ENCODE assay signal across 13 cellular contexts in genomic region chr6:113558966-113559365, GRCh38.
DNase-seq lines count a peak whose midpoint lies in the region; ATAC-seq and TF ChIP-seq lines count a peak whose summit lies in the region.
"Had no signal": no experiment of that assay in that cellular context is flagged by ENCODE, and none has a peak within 500 bp of the region (broad histone marks: within the 10 kb centered on the region; RNA-seq: fewer than 3 reads in every experiment).

No MANE protein-coding gene starts in this region.

- POLR2A ChIA-PET in PC-9 (lab: Charles Lee; ENCODE audit: unreplicated experiment), result interaction anchor here (0.6 to 0.7 kb wide), 2 partner anchors 28 to 195 kb away, joined by 3 to 4 read pairs; no protein-coding TSS in a partner anchor

- peaks cover 5% of the 10 kb centered on the region; the same call in 1 of the 2 replicates for H3K9me3 ChIP-seq in PC-9 (ENCODE audit: insufficient read depth, low read depth)

- H3K27me3 Mint-ChIP-seq in osteocyte (ENCODE audit: unreplicated experiment), result no peaks in the 10 kb centered on the region
- H3K27me3 Mint-ChIP-seq: activated CD8-positive, alpha-beta T cell treated with anti-CD3 and anti-CD28 coated beads for 36 hours; activated naive CD4-positive, alpha-beta T cell treated with anti-CD3 and anti-CD28 coated beads, Interleukin-2, amount 10 ng/mL, durations not matched to agents 7 days and 5 days had no signal

- intact Hi-C loops in PC-9 (cut with micrococcal nuclease; ENCODE audit: unreplicated experiment), result loop anchor here (2.0 to 10.0 kb wide), 2 partner anchors 64 to 204 kb away; no protein-coding TSS in a partner anchor

- peaks cover 50% of the 10 kb centered on the region for H3K4me1 Mint-ChIP-seq in osteocyte (ENCODE audit: unreplicated experiment)
- H3K4me1 Mint-ChIP-seq: activated naive CD4-positive, alpha-beta T cell treated with anti-CD3 and anti-CD28 coated beads, Interleukin-2, amount 10 ng/mL, durations not matched to agents 7 days and 5 days had no signal

- no peaks in the 10 kb centered on the region; the same call in none of the 2 replicates for H3K9me2 ChIP-seq in PC-9 (ENCODE audit: insufficient read depth)

- no peaks in the 10 kb centered on the region for H3K79me2 ChIP-seq in PC-9 (ENCODE audit: low read depth)

- H3F3A ChIP-seq in PC-9 (ENCODE audit: insufficient read depth, low read depth), result peaks cover 20% of the 10 kb centered on the region

- peak overlapping the region; percentile 55 for H3K27ac ChIP-seq in PC-9

- no peaks in the 10 kb centered on the region for H4K20me1 ChIP-seq in PC-9 (ENCODE audit: insufficient read depth)

- peak overlapping the region; percentile 49 for H3K4me2 ChIP-seq in PC-9

- peaks cover 6% of the 10 kb centered on the region for H3K9me3 Mint-ChIP-seq in osteocyte (ENCODE audit: unreplicated experiment)
- H3K9me3 Mint-ChIP-seq: activated CD8-positive, alpha-beta T cell treated with anti-CD3 and anti-CD28 coated beads for 36 hours; activated naive CD4-positive, alpha-beta T cell treated with anti-CD3 and anti-CD28 coated beads, Interleukin-2, amount 10 ng/mL, durations not matched to agents 7 days and 5 days; nephron progenitor cell; T-helper 1 cell treated with Interleukin-12 subunit alpha and Interleukin-12 subunit beta and Interleukin-4 antibody, amounts not matched to agents 30 μg/mL and 1 μg/mL, for 36 hours had no signal

- H3K27ac Mint-ChIP-seq in osteocyte (ENCODE audit: unreplicated experiment), result peak overlapping the region; percentile 87
- H3K27ac Mint-ChIP-seq: activated CD8-positive, alpha-beta T cell treated with anti-CD3 and anti-CD28 coated beads for 36 hours; activated naive CD4-positive, alpha-beta T cell treated with anti-CD3 and anti-CD28 coated beads, Interleukin-2, amount 10 ng/mL, durations not matched to agents 7 days and 5 days; nephron progenitor cell; T-helper 1 cell treated with Interleukin-12 subunit alpha and Interleukin-12 subunit beta and Interleukin-4 antibody, amounts not matched to agents 30 μg/mL and 1 μg/mL, for 36 hours had no signal

- H3K4me3 Mint-ChIP-seq in osteocyte (ENCODE audit: unreplicated experiment), result peak overlapping the region; percentile 2
- H3K4me3 Mint-ChIP-seq: activated CD8-positive, alpha-beta T cell treated with anti-CD3 and anti-CD28 coated beads for 36 hours; activated naive CD4-positive, alpha-beta T cell treated with anti-CD3 and anti-CD28 coated beads, Interleukin-2, amount 10 ng/mL, durations not matched to agents 7 days and 5 days; nephron progenitor cell; T-helper 1 cell treated with Interleukin-12 subunit alpha and Interleukin-12 subunit beta and Interleukin-4 antibody, amounts not matched to agents 30 μg/mL and 1 μg/mL, for 36 hours had no signal

- no peak for TF ChIP-seq POLR2A in GM18505 (IDR thresholded peaks at IDR 0.05; ENCODE audit: borderline replicate concordance, extremely low read depth, insufficient read depth, insufficient read length)

- peaks cover 34% of the 10 kb centered on the region for H3K4me1 ChIP-seq in PC-9 (replicated peaks; ENCODE audit: insufficient read depth)

- no peak for ATAC-seq in GM18511 (IDR thresholded peaks at IDR 0.05; ENCODE audit: unreplicated experiment)
- ATAC-seq in GM18505 (IDR thresholded peaks at IDR 0.05; ENCODE audit: unreplicated experiment), result no peak
- ATAC-seq: activated CD8-positive, alpha-beta T cell treated with anti-CD3 and anti-CD28 coated beads for 36 hours had no signal

- peaks cover 6% of the 10 kb centered on the region for H3K36me3 Mint-ChIP-seq in osteocyte (ENCODE audit: unreplicated experiment)
- H3K36me3 Mint-ChIP-seq: activated naive CD4-positive, alpha-beta T cell treated with anti-CD3 and anti-CD28 coated beads, Interleukin-2, amount 10 ng/mL, durations not matched to agents 7 days and 5 days had no signal

- DNase-seq in GM03348 (ENCODE audit: low spot score) (peak; percentile 67), PC-9 (peak in 1 of 2 experiments; percentile 77), fibroblast of gingiva (ENCODE audit: low read depth) (peak; percentile 24), osteocyte (ENCODE audit: extremely low spot score, unreplicated experiment) (no peak), DMS153 treated with DMSO at 0.1 percent for 48 hours (lab: John Stamatoyannopoulos, UW; ENCODE audit: unreplicated experiment) (no peak), NCI-H774 (lab: John Stamatoyannopoulos, UW) (no peak)
- DNase-seq: activated CD8-positive, alpha-beta T cell treated with anti-CD3 and anti-CD28 coated beads for 36 hours; activated naive CD4-positive, alpha-beta T cell treated with anti-CD3 and anti-CD28 coated beads, Interleukin-2, amount 10 ng/mL, durations not matched to agents 7 days and 5 days; NCI-H1105; nephron progenitor cell had no signal

- peak overlapping the region; percentile 11; the same call in 1 of the 2 replicates for H3K4me3 ChIP-seq in PC-9

- no peak for TF ChIP-seq CTCF in PC-9 (conservative IDR thresholded peaks at IDR 0.05)
- no peak for TF ChIP-seq CTCF in osteocyte (IDR thresholded peaks at IDR 0.05)

- H3K27me3 ChIP-seq in PC-9 (ENCODE audit: insufficient read depth, low read depth), result no peaks in the 10 kb centered on the region

- no peaks in the 10 kb centered on the region for H3K36me3 ChIP-seq in PC-9 (ENCODE audit: low read depth)

- BruUV-seq in PC-9 (replicated peaks; lab: Mats Ljungman, UMichigan), result no TSS peak

- H2AFZ ChIP-seq in PC-9, result peak overlapping the region; percentile 52

- CTCF ChIA-PET in PC-9 (lab: Charles Lee), result no interaction called here

Comparison
In these comparisons a context has a peak if more than half of its experiments do, and no peak if none do; other contexts are left out.
1. DNase-seq: peak in GM03348 (single experiment) and fibroblast of gingiva (single experiment); none in osteocyte (single experiment), DMS153 treated with DMSO at 0.1 percent for 48 hours (single experiment) and NCI-H774 (single experiment).